ENCODE assay signal across 9 cellular contexts in genomic region chr18:49161627-49162026, GRCh38.
DNase-seq lines count a peak whose midpoint lies in the region; ATAC-seq and TF ChIP-seq lines count a peak whose summit lies in the region.
"Had no signal": no experiment of that assay in that cellular context is flagged by ENCODE, and none has a peak within 500 bp of the region (broad histone marks: within the 10 kb centered on the region; RNA-seq: fewer than 3 reads in every experiment).

No MANE protein-coding gene starts in this region.

- H3K23ac ChIP-seq in mesenchymal stem cell (ENCODE audit: low read length in 2 of 2): no peak overlapping the region

- H3K27ac Mint-ChIP-seq in neural progenitor cell: no peak overlapping the region
- H3K27ac Mint-ChIP-seq: dendritic cell treated with granulocyte-macrophage colony-stimulating factor and Interleukin-4, amounts not matched to agents 40 ng/mL and 50 ng/mL, for 4 days had no signal

- H3K27me3 ChIP-seq in mesenchymal stem cell (ENCODE audit: control insufficient read depth in 1 of 2, insufficient read depth in 1 of 2, low read length in 2 of 2) (no peaks in the 10 kb centered on the region), H7 (ENCODE audit: control insufficient read depth, insufficient read depth, low read length) (no peaks in the 10 kb centered on the region), neural progenitor cell (no peaks in the 10 kb centered on the region)

- peaks cover 9% of the 10 kb centered on the region for H3K9me3 Mint-ChIP-seq in neural progenitor cell

- no peak overlapping the region for H2BK5ac ChIP-seq in mesenchymal stem cell (ENCODE audit: low read depth, low read length, poor library complexity, severe bottlenecking)

- no peaks in the 10 kb centered on the region for H3K4me1 Mint-ChIP-seq in neural progenitor cell

- peaks cover 4% of the 10 kb centered on the region for H3K79me1 ChIP-seq in mesenchymal stem cell (replicated peaks; ENCODE audit: low read length, poor library complexity, severe bottlenecking)

- no peak overlapping the region for H2AK5ac ChIP-seq in mesenchymal stem cell (ENCODE audit: low read length, severe bottlenecking)

- H3K4me3 Mint-ChIP-seq in neural progenitor cell: no peak overlapping the region
- H3K4me3 Mint-ChIP-seq: dendritic cell treated with granulocyte-macrophage colony-stimulating factor and Interleukin-4, amounts not matched to agents 40 ng/mL and 50 ng/mL, for 4 days had no signal

- H2BK120ac ChIP-seq in mesenchymal stem cell (ENCODE audit: low read depth, low read length): no peak overlapping the region

- H2BK12ac ChIP-seq in mesenchymal stem cell (ENCODE audit: low read length in 2 of 2): no peak overlapping the region

- no peak overlapping the region for H3K14ac ChIP-seq in mesenchymal stem cell (ENCODE audit: low read length in 2 of 2)

- H3K27me3 Mint-ChIP-seq in neural progenitor cell (ENCODE audit: insufficient read depth, low read depth): peaks cover 4% of the 10 kb centered on the region
- H3K27me3 Mint-ChIP-seq: dendritic cell treated with granulocyte-macrophage colony-stimulating factor and Interleukin-4, amounts not matched to agents 40 ng/mL and 50 ng/mL, for 4 days had no signal

- 40% methylated on average over 1 of the region's 1 CpG for WGBS in mesenchymal stem cell

- ATAC-seq in GM21529 (IDR thresholded peaks at IDR 0.05; ENCODE audit: unreplicated experiment): peak; percentile 95

- H2BK15ac ChIP-seq in mesenchymal stem cell (ENCODE audit: low read depth, poor library complexity, severe bottlenecking): no peak overlapping the region

- no peaks in the 10 kb centered on the region for H4K20me1 ChIP-seq in neural progenitor cell (ENCODE audit: low read depth)

- H3F3A ChIP-seq in neural progenitor cell (ENCODE audit: low read depth): no peaks in the 10 kb centered on the region

- no peak for TF ChIP-seq CTCF in GM13977 (IDR thresholded peaks at IDR 0.05; ENCODE audit: extremely low read depth, insufficient read depth, missing control alignments)
- no peak for TF ChIP-seq CTCF in coronary artery (IDR thresholded peaks at IDR 0.05)
- no peak for TF ChIP-seq CTCF in neural progenitor cell (IDR thresholded peaks at IDR 0.05)

- H2AFZ ChIP-seq in mesenchymal stem cell (ENCODE audit: low read depth, low read length): no peak overlapping the region
- H2AFZ ChIP-seq in neural progenitor cell (replicated peaks): no peak overlapping the region

- H3K36me3 Mint-ChIP-seq in neural progenitor cell: peaks cover 5% of the 10 kb centered on the region

- H3K4me2 ChIP-seq in mesenchymal stem cell (ENCODE audit: low read length, poor library complexity, severe bottlenecking) (no peak overlapping the region), neural progenitor cell (no peak overlapping the region)

- H3K18ac ChIP-seq in mesenchymal stem cell (ENCODE audit: low read depth in 1 of 2, low read length in 2 of 2): no peak overlapping the region

- DNase-seq in GM13977 (ENCODE audit: low spot score): peak; percentile 50
- peak; percentile 87 for DNase-seq in LHCN-M2 (ENCODE audit: low read depth)
- DNase-seq in mesenchymal stem cell: peak; percentile 81
- no peak for DNase-seq in H7
- no peak for DNase-seq in coronary artery (ENCODE audit: low spot score)
- DNase-seq in neural progenitor cell (ENCODE audit: low spot score): no peak
- DNase-seq in ecto neural progenitor cell (ENCODE audit: low spot score): no peak

- in situ Hi-C loops in GM13977 (cut with MboI; ENCODE audit: low pct_unique_long_range_greater_than_20kb, low sequenced_read_pairs, unreplicated experiment): no loop called here

- no peaks in the 10 kb centered on the region for H3K79me2 ChIP-seq in neural progenitor cell (ENCODE audit: low read depth)

- H3K4ac ChIP-seq in mesenchymal stem cell (ENCODE audit: low read depth in 1 of 2, low read length in 2 of 2): no peak overlapping the region

- H4K8ac ChIP-seq in mesenchymal stem cell (ENCODE audit: low read length): no peak overlapping the region

- H3K4me3 ChIP-seq in mesenchymal stem cell (ENCODE audit: insufficient read depth in 1 of 2, low read depth in 1 of 2, low read length in 2 of 2) (no peak overlapping the region), H7 (ENCODE audit: insufficient read depth, low read depth, low read length) (no peak overlapping the region), coronary artery (no peak overlapping the region), neural progenitor cell (no peak overlapping the region)

- H3K27ac ChIP-seq in mesenchymal stem cell (ENCODE audit: low read length, poor library complexity, severe bottlenecking): no peak overlapping the region
- no peak overlapping the region for H3K27ac ChIP-seq in coronary artery
- no peak overlapping the region for H3K27ac ChIP-seq in neural progenitor cell

- H3K36me3 ChIP-seq in mesenchymal stem cell (ENCODE audit: control insufficient read depth in 1 of 2, insufficient read depth in 2 of 2, low read depth in 1 of 2, low read length in 2 of 2) (peaks cover 0 to 16% of the 10 kb centered on the region in 2 experiments), H7 (replicated peaks; ENCODE audit: control insufficient read depth, insufficient read depth, low read length) (no peaks in the 10 kb centered on the region), neural progenitor cell (no peaks in the 10 kb centered on the region)

- H3K9ac ChIP-seq in mesenchymal stem cell (ENCODE audit: low read length) (no peak overlapping the region), neural progenitor cell (no peak overlapping the region)

- H3K9me3 ChIP-seq in mesenchymal stem cell (ENCODE audit: control insufficient read depth, low read length): peaks cover 19% of the 10 kb centered on the region
- H3K9me3 ChIP-seq in neural progenitor cell (ENCODE audit: low read depth): no peaks in the 10 kb centered on the region

- H4K91ac ChIP-seq in mesenchymal stem cell (ENCODE audit: low read length): no peak overlapping the region

- H3K4me1 ChIP-seq in mesenchymal stem cell (ENCODE audit: control insufficient read depth, insufficient read depth, low read depth, low read length) (no peaks in the 10 kb centered on the region), neural progenitor cell (peaks cover 7% of the 10 kb centered on the region)

Comparison
In these comparisons a context has a peak if more than half of its experiments do, and no peak if none do; other contexts are left out.
1. DNase-seq: peak in GM13977 (single experiment), LHCN-M2 (single experiment) and mesenchymal stem cell (single experiment); none in H7 (single experiment), coronary artery (single experiment), neural progenitor cell (single experiment) and ecto neural progenitor cell (single experiment).